ENCODE assay signal across 22 cellular contexts in the genomic region with DNA sequence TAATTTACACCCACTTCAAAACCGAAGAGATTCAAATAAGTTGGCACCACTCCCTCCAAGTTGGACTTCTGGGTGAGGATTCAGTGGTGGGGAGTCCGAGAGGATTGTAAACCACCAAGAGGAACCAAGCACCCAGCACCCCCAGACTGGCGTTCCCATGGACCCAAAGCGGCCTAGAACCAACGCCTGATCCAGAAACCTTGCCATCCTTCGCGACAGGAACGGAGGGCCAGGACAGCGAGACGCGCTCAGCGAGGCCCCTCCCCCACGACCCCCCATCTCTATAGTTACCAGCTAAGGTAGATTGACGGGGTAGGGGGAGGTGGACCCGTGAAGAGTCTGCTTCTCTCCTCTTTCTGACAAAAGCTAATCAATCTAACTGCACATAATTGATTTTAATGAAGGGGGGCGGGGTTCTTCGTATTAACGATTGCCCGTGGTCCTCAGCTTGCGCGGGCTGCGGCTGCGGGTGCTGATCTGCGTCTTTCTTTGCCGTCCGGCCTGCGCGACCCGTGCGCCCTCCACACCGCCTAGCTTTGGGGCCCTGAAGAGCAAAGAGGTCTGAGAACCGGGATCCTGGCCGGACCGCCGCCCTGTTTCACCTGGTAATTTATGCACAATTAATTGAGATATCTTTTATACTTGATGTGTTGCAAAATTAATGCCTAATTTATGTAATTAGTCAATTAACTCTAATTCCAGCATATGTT. TPM values are rescaled to one million over a fixed set of nuclear protein-coding genes. Genes with fewer than 3 reads are reported as not detected.
DNase-seq lines count a peak whose midpoint lies in the region; ATAC-seq, FAIRE-seq and TF ChIP-seq lines count a peak whose summit lies in the region.
"Had no signal": no experiment of that assay in that cellular context is flagged by ENCODE, and none has a peak within 500 bp of the region (broad histone marks: within the 10 kb centered on the region; RNA-seq: fewer than 3 reads in every experiment).

No MANE protein-coding gene starts in this region.

- ATAC-seq in T-helper 17 cell = no peak
- no peak for ATAC-seq in GM21619 (IDR thresholded peaks at IDR 0.05; ENCODE audit: unreplicated experiment)
- no peak for ATAC-seq in GM18873 (IDR thresholded peaks at IDR 0.05; ENCODE audit: low FRiP score, unreplicated experiment)
- ATAC-seq: PC-3 had no signal

- H3K4me3 Mint-ChIP-seq in T-helper 17 cell = no peak overlapping the region

- no peaks in the 10 kb centered on the region for H3K4me1 ChIP-seq in testis

- TF ChIP-seq CTCF in testis (IDR thresholded peaks at IDR 0.05) = no peak

- H3K27me3 ChIP-seq in testis = peaks cover 4% of the 10 kb centered on the region

- no peak for FAIRE-seq in RCC 7860 (lab: Jason Lieb, UNC)
- FAIRE-seq: G401.6, H54 had no signal

- H3K9me3 ChIP-seq in T-helper 17 cell (ENCODE audit: control insufficient read depth, low read length, poor library complexity, severe bottlenecking) (no peaks in the 10 kb centered on the region), testis (no peaks in the 10 kb centered on the region)

- peaks cover 2% of the 10 kb centered on the region for H3K36me3 Mint-ChIP-seq in T-helper 17 cell (ENCODE audit: low read depth)
- H3K36me3 Mint-ChIP-seq: IgD-negative memory B cell had no signal

- no peak for TF ChIP-seq POLR2A in testis (IDR thresholded peaks at IDR 0.05)

- no peaks in the 10 kb centered on the region for H3K36me3 ChIP-seq in testis (ENCODE audit: low read depth, missing control alignments)

- H3K27me3 Mint-ChIP-seq in T-helper 17 cell = peaks cover 87% of the 10 kb centered on the region

- peak overlapping the region; percentile 12 to 13 for H3K4me3 ChIP-seq in testis

- DNase-seq in DMS53 (lab: John Stamatoyannopoulos, UW) (peak; percentile 41), DMS53 treated with DMSO at 0.1 percent for 48 hours (lab: John Stamatoyannopoulos, UW; ENCODE audit: unreplicated experiment) (no peak), T-helper 17 cell (no peak), islet precursor cell (peak; percentile 40), testis (no peak), RCC 7860 (ENCODE audit: low spot score) (no peak)
- DNase-seq: NCI-H1048, NCI-H1436, NCI-H2029 treated with DMSO at 0.1 percent for 48 hours, NCI-H2171, PC-3 had no signal

- intact Hi-C loops in testis (cut with DNase I; ENCODE audit: low total_unique reads) = no loop called here

- H3K4me1 Mint-ChIP-seq in T-helper 17 cell = peaks cover 21% of the 10 kb centered on the region

- peak overlapping the region; percentile 89 for H3K27ac Mint-ChIP-seq in T-helper 17 cell

- no peak overlapping the region for H3K27ac ChIP-seq in testis
- H3K27ac ChIP-seq: 22Rv1, HL-60 had no signal

- 23 to 37% methylated on average over 31 to 35 of the region's 35 CpGs for WGBS in testis, 2 donors

RNA-seq across cellular contexts. Expression of a gene that starts 10.9 kb away (rescaled TPM):
- total RNA-seq in T-helper 17 cell (under 1 TPM; 0.21 to 0.22 TPM), testis (1 to 10 TPM in 1 of 2 donors, under 1 TPM in 1; 0.56 to 1.5 TPM)
- polyA plus RNA-seq in testis (ENCODE audit: insufficient read depth, low read depth, low replicate concordance) = 7.4 TPM
- total RNA-seq: HT1080, MCF 10A, PC-3 had no signal
- polyA plus RNA-seq: AG04450, CD14-positive monocyte, IgD-negative memory B cell had no signal

Comparison
In these comparisons a context has a peak if more than half of its experiments do, and no peak if none do; other contexts are left out.
1. DNase-seq: peak in DMS53 (single experiment) and islet precursor cell (single experiment); none in DMS53 treated with DMSO at 0.1 percent for 48 hours (single experiment), T-helper 17 cell (0 of 3), testis (single experiment) and RCC 7860 (single experiment).